Comparison of ENCODE assay signal across 8 cellular contexts in the genomic region with DNA sequence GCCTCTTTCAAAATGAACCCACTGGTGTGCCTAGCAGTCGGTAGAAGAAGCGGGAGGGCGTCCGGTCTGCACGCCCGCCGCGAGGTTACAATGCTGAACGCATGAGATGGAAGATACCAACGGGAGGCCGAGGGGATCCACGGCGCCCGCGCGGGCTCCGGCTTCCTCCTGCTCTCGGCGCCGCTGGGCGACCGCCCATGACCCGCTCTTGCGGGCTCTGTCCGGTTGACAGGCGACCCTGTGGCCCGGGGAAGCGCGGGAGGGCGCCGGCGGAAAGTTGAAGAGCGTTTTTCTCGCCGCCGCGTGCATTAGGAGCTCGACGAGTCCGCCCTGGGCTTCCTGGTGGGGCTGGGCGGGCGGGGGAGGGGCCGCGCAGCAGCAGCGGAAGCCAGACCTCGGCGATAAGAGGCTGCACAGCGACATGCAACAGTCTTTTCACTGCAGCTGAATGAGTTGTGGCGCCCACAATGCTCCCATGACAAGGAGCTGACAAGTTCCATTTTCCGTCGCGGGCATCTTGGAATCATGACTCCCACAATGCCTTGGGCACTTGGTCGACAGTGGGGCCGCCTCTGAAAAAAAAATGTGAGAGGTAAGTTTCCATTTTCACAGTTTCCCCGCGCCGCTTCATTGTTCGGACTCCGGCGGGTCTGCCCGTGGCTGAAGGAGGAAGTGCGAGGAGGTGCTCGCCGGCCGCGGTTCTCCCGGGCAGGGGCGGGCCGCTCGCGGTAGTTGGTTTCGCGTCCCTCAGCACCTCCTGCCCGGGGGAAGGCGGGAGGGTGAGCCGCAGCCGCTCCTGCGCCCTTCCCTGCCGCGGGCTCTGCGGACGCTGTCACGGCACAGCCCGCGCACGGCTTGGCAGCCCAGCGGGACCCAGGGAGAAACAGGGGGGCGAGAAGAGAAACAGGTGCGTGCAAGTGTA. TPM values are rescaled to one million over a fixed set of nuclear protein-coding genes. Genes with fewer than 3 reads are reported as not detected.
DNase-seq lines count a peak whose midpoint lies in the region; FAIRE-seq and TF ChIP-seq lines count a peak whose summit lies in the region.

A gene with protein sequence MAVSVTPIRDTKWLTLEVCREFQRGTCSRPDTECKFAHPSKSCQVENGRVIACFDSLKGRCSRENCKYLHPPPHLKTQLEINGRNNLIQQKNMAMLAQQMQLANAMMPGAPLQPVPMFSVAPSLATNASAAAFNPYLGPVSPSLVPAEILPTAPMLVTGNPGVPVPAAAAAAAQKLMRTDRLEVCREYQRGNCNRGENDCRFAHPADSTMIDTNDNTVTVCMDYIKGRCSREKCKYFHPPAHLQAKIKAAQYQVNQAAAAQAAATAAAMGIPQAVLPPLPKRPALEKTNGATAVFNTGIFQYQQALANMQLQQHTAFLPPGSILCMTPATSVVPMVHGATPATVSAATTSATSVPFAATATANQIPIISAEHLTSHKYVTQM (plus strand): TSS at position 429 of the 922 bp plus-strand sequence. CDS start 31,265 bp downstream, outside the sequence.

- H3K4me1 ChIP-seq in HEK293 (ENCODE audit: control insufficient read depth, insufficient read depth, low read length) (no peaks in the 10 kb centered on the region), neuronal stem cell (ENCODE audit: control insufficient read depth in 2 of 2, insufficient read depth in 1 of 2, low read depth in 1 of 2, low read length in 2 of 2) (peaks cover 4 to 7% of the 10 kb centered on the region in 2 donors)

- H3K4me2 ChIP-seq in neuronal stem cell (ENCODE audit: insufficient read depth, low read length, poor library complexity, severe bottlenecking): peak within 1 kb of the TSS; percentile 75

- peak within 1 kb of the TSS; percentile 97 for H3K27ac ChIP-seq in HEK293 (ENCODE audit: extremely low read depth, low read depth, low read length)
- peak within 1 kb of the TSS; percentile 92 for H3K27ac ChIP-seq in SK-N-MC
- peak within 1 kb of the TSS; percentile 88 for H3K27ac ChIP-seq in neuronal stem cell (replicated peaks; ENCODE audit: low read length)

- H3K79me1 ChIP-seq in neuronal stem cell (ENCODE audit: low read depth, low read length): no peaks in the 10 kb centered on the region

- H3K4me1 Mint-ChIP-seq in activated naive CD4-positive, alpha-beta T cell treated with anti-CD3 and anti-CD28 coated beads for 36 hours (ENCODE audit: low read depth): peaks cover 46% of the 10 kb centered on the region

- no peak within 1 kb of the TSS for H2BK12ac ChIP-seq in neuronal stem cell (ENCODE audit: low read length)

- H2BK5ac ChIP-seq in neuronal stem cell (ENCODE audit: low read length): peak within 1 kb of the TSS; percentile 63

- peak within 1 kb of the TSS; percentile 96 for H2AFZ ChIP-seq in neuronal stem cell (ENCODE audit: low read length)

- peak within 1 kb of the TSS; percentile 67 for H2BK15ac ChIP-seq in neuronal stem cell (ENCODE audit: low read length)

- no peaks in the 10 kb centered on the region for H3K27me3 Mint-ChIP-seq in activated naive CD4-positive, alpha-beta T cell treated with anti-CD3 and anti-CD28 coated beads for 36 hours (ENCODE audit: low read depth)

- H3K36me3 ChIP-seq in HEK293 (ENCODE audit: control insufficient read depth in 2 of 2, insufficient read depth in 1 of 2, low read length in 2 of 2) (no peaks in the 10 kb centered on the region), SK-N-MC (ENCODE audit: insufficient read depth, low read length) (peaks cover 14% of the 10 kb centered on the region), neuronal stem cell (replicated peaks in 1 of 2; ENCODE audit: control insufficient read depth in 2 of 2, insufficient read depth in 2 of 2, low read length in 2 of 2) (no peaks in the 10 kb centered on the region)

- no peak within 1 kb of the TSS for H3K23ac ChIP-seq in neuronal stem cell (ENCODE audit: low read depth, low read length, poor library complexity)

- DNase-seq in GF-D8 (lab: John Stamatoyannopoulos, UW): peak; percentile 94
- DNase-seq in NAMALWA (ENCODE audit: low spot score): peak; percentile 93
- no peak for DNase-seq in SK-N-MC (ENCODE audit: low read depth, low spot score)
- DNase-seq in activated naive CD4-positive, alpha-beta T cell treated with anti-CD3 and anti-CD28 coated beads for 36 hours: peak; percentile 91
- DNase-seq in frontal cortex (ENCODE audit: low spot score in 2 of 2): peak; percentile 56 to 68
- DNase-seq in neuronal stem cell (ENCODE audit: low spot score): peak; percentile 75

- no peak within 1 kb of the TSS for H3K14ac ChIP-seq in neuronal stem cell (ENCODE audit: low read length)

- H3K9ac ChIP-seq in SK-N-MC (ENCODE audit: insufficient read length) (peak within 1 kb of the TSS; percentile 90), neuronal stem cell (ENCODE audit: low read depth, low read length, poor library complexity) (peak within 1 kb of the TSS; percentile 75)

- peaks cover 45% of the 10 kb centered on the region for H3K36me3 Mint-ChIP-seq in activated naive CD4-positive, alpha-beta T cell treated with anti-CD3 and anti-CD28 coated beads for 36 hours (ENCODE audit: low read depth)

- H3K9me3 Mint-ChIP-seq in activated naive CD4-positive, alpha-beta T cell treated with anti-CD3 and anti-CD28 coated beads for 36 hours: no peaks in the 10 kb centered on the region

- H3K27ac Mint-ChIP-seq in activated naive CD4-positive, alpha-beta T cell treated with anti-CD3 and anti-CD28 coated beads for 36 hours: peak within 1 kb of the TSS; percentile 91

- H4K91ac ChIP-seq in neuronal stem cell (ENCODE audit: low read depth, low read length, poor library complexity): no peak within 1 kb of the TSS

- TF ChIP-seq CTCF in HEK293 (tag by site-specific recombination; IDR thresholded peaks at IDR 0.05) (no peak), subcutaneous adipose tissue (IDR thresholded peaks at IDR 0.05; ENCODE audit: low read depth) (no peak)

- H4K8ac ChIP-seq in neuronal stem cell (ENCODE audit: low read depth, low read length): no peak within 1 kb of the TSS

- no CpG with 5 or more reads among the region's 89 CpGs for WGBS in neuronal stem cell (ENCODE audit: extremely low coverage in 2 of 2, insufficient read length in 2 of 2, insufficient replicate concordance in 1 of 2), 2 donors

- POLR2A ChIA-PET in HEK293 (lab: Yijun Ruan, JAX): interaction anchor here (0.6 to 1.7 kb wide), 11 partner anchors 9 to 1515 kb away, joined by 3 to 6 read pairs (median 4); no protein-coding TSS in a partner anchor

- H3K4me3 Mint-ChIP-seq in activated naive CD4-positive, alpha-beta T cell treated with anti-CD3 and anti-CD28 coated beads for 36 hours: peak within 1 kb of the TSS; percentile 81

- H3K4me3 ChIP-seq in HEK293 (ENCODE audit: low read depth, low read length) (peak within 1 kb of the TSS; percentile 93), SK-N-MC (peak within 1 kb of the TSS; percentile 83), neuronal stem cell (ENCODE audit: low read length in 2 of 2) (peak within 1 kb of the TSS; percentile 84 to 92)

- H3K9me3 ChIP-seq in HEK293 (ENCODE audit: control insufficient read depth, insufficient read depth, low read depth, low read length) (no peaks in the 10 kb centered on the region), SK-N-MC (ENCODE audit: low read depth, low read length) (no peaks in the 10 kb centered on the region), neuronal stem cell (replicated peaks in 1 of 2; ENCODE audit: control insufficient read depth in 2 of 2, insufficient read depth in 1 of 2, low read depth in 1 of 2, low read length in 2 of 2) (no peaks in the 10 kb centered on the region)

- no peak within 1 kb of the TSS for H3K4ac ChIP-seq in neuronal stem cell (ENCODE audit: low read length)

- H2BK120ac ChIP-seq in neuronal stem cell (ENCODE audit: low read depth, low read length): peak within 1 kb of the TSS; percentile 93

- H3K27me3 ChIP-seq in neuronal stem cell (ENCODE audit: control insufficient read depth in 3 of 3, insufficient read depth in 3 of 3, low read depth in 1 of 3, low read length in 3 of 3): peaks cover 0 to 12% (median 0%) of the 10 kb centered on the region in 3 experiments

- CTCF ChIA-PET in HEK293 (lab: Yijun Ruan, JAX): interaction anchor here (0.5 to 0.6 kb wide), 2 partner anchors 64 to 174 kb away, joined by 3 read pairs; no protein-coding TSS in a partner anchor
- CTCF ChIA-PET in activated naive CD4-positive, alpha-beta T cell treated with anti-CD3 and anti-CD28 coated beads for 36 hours (lab: Charles Lee): interaction anchor here (0.9 to 3.0 kb wide), 7 partner anchors 17 to 85 kb away, joined by 3 to 16 read pairs (median 5); no protein-coding TSS in a partner anchor

- peak within 1 kb of the TSS; percentile 96 for H3K18ac ChIP-seq in neuronal stem cell (ENCODE audit: low read length)

- H2AK5ac ChIP-seq in neuronal stem cell (ENCODE audit: low read depth, low read length): peak within 1 kb of the TSS; percentile 53

- intact Hi-C loops in activated naive CD4-positive, alpha-beta T cell treated with anti-CD3 and anti-CD28 coated beads for 36 hours (cut with micrococcal nuclease): loop anchor here (1.0 to 5.0 kb wide), 5 partner anchors 10 to 1506 kb away; a partner anchor contains a TSS

- FAIRE-seq in frontal cortex (lab: Jason Lieb, UNC): no peak

TF ChIP-seq in HEK293, 187 proteins besides CTCF, POLR2A, EP300 and RAD21 (continues in another document):
- peak; percentile 63 for TF ChIP-seq SP2 (tag by site-specific recombination; IDR thresholded peaks at IDR 0.05)
- no peak for TF ChIP-seq ZNF830 (tag by site-specific recombination; IDR thresholded peaks at IDR 0.05; ENCODE audit: low read depth)
- TF ChIP-seq ZNF558 (tag by site-specific recombination; IDR thresholded peaks at IDR 0.05): no peak
- TF ChIP-seq ZNF302 (tag by site-specific recombination; IDR thresholded peaks at IDR 0.05; ENCODE audit: low read depth): no peak
- no peak for TF ChIP-seq ZNF354C (tag by site-specific recombination; IDR thresholded peaks at IDR 0.05; ENCODE audit: borderline replicate concordance, low read depth)
- no peak for TF ChIP-seq WT1 (tag by site-specific recombination; IDR thresholded peaks at IDR 0.05)
- no peak for TF ChIP-seq MZF1 (tag by site-specific recombination; IDR thresholded peaks at IDR 0.05; ENCODE audit: borderline replicate concordance)
- TF ChIP-seq ZNF266 (tag by site-specific recombination; IDR thresholded peaks at IDR 0.05; ENCODE audit: low read depth): no peak
- TF ChIP-seq ZXDB (tag by site-specific recombination; IDR thresholded peaks at IDR 0.05): 0 out of 2 replicates have a peak, but pooled peaks have one; percentile 33

RNA-seq across cellular contexts. Expression of the gene that starts here (rescaled TPM):
- total RNA-seq in activated naive CD4-positive, alpha-beta T cell treated with anti-CD3 and anti-CD28 coated beads for 36 hours: 100 to 1,000 TPM; 387 to 391 TPM
- total RNA-seq in frontal cortex (44.0 TPM), subcutaneous adipose tissue (100 to 1,000 TPM; 413 to 774 (median 604) TPM)
- polyA plus RNA-seq in neuronal stem cell (2013, experiment 1 of 2): 5.8 TPM
- 6.1 TPM for polyA plus RNA-seq in neuronal stem cell (2013, experiment 2 of 2)
